ENCODE assay signal across 1 cellular context in genomic region chr4:80125252-80126177, GRCh38.
A peak's percentile ranks its signal among the peaks of the same experiment; 100 is the strongest.
TF ChIP-seq lines count a peak whose summit lies in the region.

No MANE protein-coding gene starts in this region.

TF ChIP-seq in K562, 482 proteins besides CTCF, POLR2A, EP300 and RAD21 (continued from another document and continues in another):
- TF ChIP-seq E2F8 (IDR thresholded peaks at IDR 0.05; ENCODE audit: low read depth, partially characterized antibody) (no peak), FOXA3 (CRISPR knock-in tag; conservative IDR thresholded peaks at IDR 0.05 in 1 of 2, IDR thresholded peaks at IDR 0.05 in 1 of 2) (0 out of 4 replicates have a peak, but pooled peaks of 1 of the 2 experiments have one; percentile 20), JUND (IDR thresholded peaks at IDR 0.05; ENCODE audit: borderline replicate concordance, low read depth, low read length) (peak; percentile 58), JUND (tag; IDR thresholded peaks at IDR 0.05; ENCODE audit: borderline replicate concordance, low read depth, low read length) (peak; percentile 53; the same call in 1 of the 3 replicates), ZSCAN32 (CRISPR knock-in tag; IDR thresholded peaks at IDR 0.05) (no peak), ZNF592 (IDR thresholded peaks at IDR 0.05) (peak; percentile 88; the same call in 1 of the 2 replicates), U2AF1 (optimal IDR thresholded peaks at IDR 0.05; ENCODE audit: low read depth, low read length) (no peak), ZNF75A (CRISPR knock-in tag; IDR thresholded peaks at IDR 0.05) (no peak), MTA2 (IDR thresholded peaks at IDR 0.05; ENCODE audit: low read depth) (peak; percentile 17; the same call in 1 of the 2 replicates), ZNF175 (CRISPR knock-in tag; IDR thresholded peaks at IDR 0.05; ENCODE audit: low read depth) (peak; percentile 70; the same call in 1 of the 2 replicates), ARID2 (IDR thresholded peaks at IDR 0.05) (0 out of 2 replicates have a peak, but pooled peaks have one; percentile 50), TFAM (CRISPR knock-in tag; conservative IDR thresholded peaks at IDR 0.05) (no peak), PTRF (tag; IDR thresholded peaks at IDR 0.05) (no peak), ZNF395 (CRISPR knock-in tag; IDR thresholded peaks at IDR 0.05) (peak; percentile 49; the same call in 1 of the 2 replicates), MLLT1 (IDR thresholded peaks at IDR 0.05) (no peak), MIER1 (IDR thresholded peaks at IDR 0.05; ENCODE audit: low read depth) (no peak), UBTF (IDR thresholded peaks at IDR 0.05; ENCODE audit: borderline replicate concordance in 1 of 2, low read depth in 2 of 2, low read length in 2 of 2) (no peak), THAP12 (CRISPR knock-in tag; IDR thresholded peaks at IDR 0.05) (no peak), RBM15 (IDR thresholded peaks at IDR 0.05; ENCODE audit: insufficient read depth, low read length) (no peak), TGIF2 (CRISPR knock-in tag; IDR thresholded peaks at IDR 0.05) (no peak), ATF7 (IDR thresholded peaks at IDR 0.05) (peak; percentile 35), CXXC5 (CRISPR knock-in tag; IDR thresholded peaks at IDR 0.05) (peak; percentile 29; the same call in 1 of the 2 replicates), CREM (IDR thresholded peaks at IDR 0.05; ENCODE audit: low read depth) (no peak), RFX5 (IDR thresholded peaks at IDR 0.05; ENCODE audit: low read depth, low read length) (no peak), TEAD2 (tag; IDR thresholded peaks at IDR 0.05) (no peak), MGA (IDR thresholded peaks at IDR 0.05) (peak; percentile 60), CC2D1A (IDR thresholded peaks at IDR 0.05) (no peak)
